ENCODE assay signal across 8 cellular contexts in genomic region chr19:34999498-35000337, GRCh38. TPM values are rescaled to one million over a fixed set of nuclear protein-coding genes. Genes with fewer than 3 reads are reported as not detected.
DNase-seq lines count a peak whose midpoint lies in the region; ATAC-seq, FAIRE-seq and TF ChIP-seq lines count a peak whose summit lies in the region.

GRAMD1A (plus strand) TSS chr19:35000323; CDS start chr19:35000479, 156 bp downstream.

- intact Hi-C loops in A673 (cut with micrococcal nuclease; ENCODE audit: unreplicated experiment) = no loop called here

- 4% methylated on average over 22 of the region's 45 CpGs; no CpG with 5 or more reads in 1 of the 2 experiments for WGBS in H1 (ENCODE audit: extremely low coverage in 1 of 2, insufficient coverage in 1 of 2, insufficient read length in 1 of 2, insufficient replicate concordance in 2 of 2, low coverage in 1 of 2, low lambda C conversion rate in 2 of 2, missing lambda C conversion rate in 1 of 2), 2 experiments
- WGBS in mesendoderm (ENCODE audit: extremely low coverage, insufficient coverage, low lambda C conversion rate) = no CpG with 5 or more reads among the region's 45 CpGs

- peak within 1 kb of the TSS; percentile 81 for H3K14ac ChIP-seq in H1 (ENCODE audit: insufficient read length)

- H3K23me2 ChIP-seq in H1 (ENCODE audit: low read depth, low read length) = peaks cover 18% of the 10 kb centered on the region

- H4K20me1 ChIP-seq in H1 (replicated peaks in 1 of 2; ENCODE audit: control insufficient read depth in 1 of 2, insufficient read depth in 2 of 2, low read length in 2 of 2) = peaks cover 20 to 28% of the 10 kb centered on the region in 2 experiments

- no peak within 1 kb of the TSS for H2BK20ac ChIP-seq in H1 (ENCODE audit: low read length)

- peaks cover 29 to 41% of the 10 kb centered on the region in 2 experiments for H3K79me2 ChIP-seq in H1 (ENCODE audit: control insufficient read depth in 1 of 2, insufficient read depth in 2 of 2, low read length in 2 of 2)
- peaks cover 39% of the 10 kb centered on the region for H3K79me2 ChIP-seq in mesendoderm (ENCODE audit: control insufficient read depth, insufficient read depth, low read length)

- H2BK15ac ChIP-seq in H1 (ENCODE audit: low read length) (peak within 1 kb of the TSS; percentile 98), mesendoderm (replicated peaks; ENCODE audit: low read depth) (no peak within 1 kb of the TSS)

- peak within 1 kb of the TSS; percentile 89 for H4K91ac ChIP-seq in H1 (replicated peaks; ENCODE audit: insufficient read length, low read length)

- H3K27ac ChIP-seq in A673 (ENCODE audit: low read depth, low read length, poor library complexity, severe bottlenecking) (peak within 1 kb of the TSS; percentile 82), H1 (ENCODE audit: low read depth, low read length) (peak within 1 kb of the TSS; percentile 95), mesendoderm (ENCODE audit: low read depth, low read length) (peak within 1 kb of the TSS; percentile 98)

- DNase-seq in A673 (ENCODE audit: low spot score) (peak; percentile 88), NCI-H82 treated with DMSO at 0.1 percent for 48 hours (lab: John Stamatoyannopoulos, UW; ENCODE audit: unreplicated experiment) (peak; percentile 83), H1 (ENCODE audit: low read depth in 1 of 2, low spot score in 2 of 2) (peak; percentile 69 to 89), mesendoderm (peak; percentile 92)
- DNase-seq in stimulated activated CD8-positive, alpha-beta memory T cell treated with anti-CD3 and anti-CD28 coated beads, Interleukin-12 subunit alpha, Interleukin-12 subunit beta, amount 100 ng/mL, for 4 hours (ENCODE audit: low read depth) = peak; percentile 61

- H2BK12ac ChIP-seq in H1 (ENCODE audit: low read depth, low read length) = peak within 1 kb of the TSS; percentile 87

- H2BK5ac ChIP-seq in H1 (ENCODE audit: low read depth, low read length) (peak within 1 kb of the TSS; percentile 89), mesendoderm (ENCODE audit: low read length) (peak within 1 kb of the TSS; percentile 84)

- H3K18ac ChIP-seq in H1 (ENCODE audit: extremely low read depth, low read length) (peak within 1 kb of the TSS; percentile 99), mesendoderm (ENCODE audit: low read length) (peak within 1 kb of the TSS; percentile 95)

- ATAC-seq in GM18867 (IDR thresholded peaks at IDR 0.05; ENCODE audit: unreplicated experiment) = peak; percentile 54
- peak; percentile 64 for ATAC-seq in HG03432 (IDR thresholded peaks at IDR 0.05; ENCODE audit: unreplicated experiment)

- H3K23ac ChIP-seq in H1 (ENCODE audit: insufficient read length) = no peak within 1 kb of the TSS
- H3K23ac ChIP-seq in mesendoderm (ENCODE audit: low read length) = peak within 1 kb of the TSS; percentile 90

- H4K5ac ChIP-seq in H1 (ENCODE audit: insufficient read length, low read depth, low read length) (peak within 1 kb of the TSS; percentile 98), mesendoderm (ENCODE audit: low read length) (no peak within 1 kb of the TSS)

- TF ChIP-seq RAD21 in H1 (IDR thresholded peaks at IDR 0.05 in 1 of 2, conservative IDR thresholded peaks at IDR 0.05 in 1 of 2; ENCODE audit: low read depth in 2 of 2, low read length in 2 of 2) = no peak

- H3K9ac ChIP-seq in H1 (replicated peaks in 1 of 4; ENCODE audit: extremely low read depth in 1 of 4, low read depth in 3 of 4, low read length in 3 of 4) (peak within 1 kb of the TSS; percentile 80 to 93 (median 88)), mesendoderm (ENCODE audit: low read length) (peak within 1 kb of the TSS; percentile 99)

- H2BK120ac ChIP-seq in H1 (replicated peaks; ENCODE audit: low read depth, low read length) (peak within 1 kb of the TSS; percentile 86), mesendoderm (ENCODE audit: low read depth, low read length) (peak within 1 kb of the TSS; percentile 56)

- H2AK5ac ChIP-seq in H1 (ENCODE audit: low read depth, low read length) (peak within 1 kb of the TSS; percentile 60; the same call in 1 of the 2 replicates), mesendoderm (ENCODE audit: low read length) (peak within 1 kb of the TSS; percentile 95)

- H3K4me2 ChIP-seq in H1 (ENCODE audit: insufficient read depth in 1 of 2, low read depth in 2 of 2, low read length in 2 of 2) (peak within 1 kb of the TSS; percentile 99), mesendoderm (ENCODE audit: low read length) (peak within 1 kb of the TSS; percentile 99)

- no peak for FAIRE-seq in H1 (lab: Jason Lieb, UNC)

- peaks cover 16% of the 10 kb centered on the region for H3K36me3 ChIP-seq in A673 (ENCODE audit: insufficient read depth, low read length, poor library complexity, severe bottlenecking)
- H3K36me3 ChIP-seq in H1 (ENCODE audit: control insufficient read depth in 2 of 4, insufficient read depth in 4 of 4, low read length in 3 of 4) = peaks cover 0 to 8% (median 3%) of the 10 kb centered on the region in 4 experiments; a peak in 3 of 8 replicates
- H3K36me3 ChIP-seq in mesendoderm (ENCODE audit: control insufficient read depth, insufficient read depth, low read length) = peaks cover 3% of the 10 kb centered on the region

- peak within 1 kb of the TSS; percentile 90 for H4K8ac ChIP-seq in H1 (ENCODE audit: extremely low read depth, insufficient read depth, low read length)
- H4K8ac ChIP-seq in mesendoderm (ENCODE audit: low read depth, low read length) = peak within 1 kb of the TSS; percentile 77

- POLR2A ChIA-PET in A673 (lab: Charles Lee; ENCODE audit: low non-redundant PET) = no interaction called here
- POLR2A ChIA-PET in activated CD8-positive, alpha-beta memory T cell treated with anti-CD3 and anti-CD28 coated beads for 36 hours (lab: Charles Lee) = interaction anchor here (0.6 to 2.6 kb wide), 5 partner anchors 9 to 615 kb away, joined by 3 to 21 read pairs (median 4); no protein-coding TSS in a partner anchor
- POLR2A ChIA-PET in H1 (lab: Charles Lee; ENCODE audit: partially characterized antibody) = interaction anchor here (0.6 to 22.5 kb wide), 17 partner anchors 9 to 820 kb away, joined by 3 to 366 read pairs (median 5); partner anchors contain the start of genes HPN, SCN1B and ZNF30

- TF ChIP-seq CTCF in A673 (conservative IDR thresholded peaks at IDR 0.05; ENCODE audit: low read depth, low read length) (no peak), H1 (IDR thresholded peaks at IDR 0.05; ENCODE audit: control extremely low read depth in 1 of 3, insufficient read depth in 1 of 3, low read depth in 1 of 3, low read length in 3 of 3) (no peak)

- TF ChIP-seq POLR2A in H1 (IDR thresholded peaks at IDR 0.05; ENCODE audit: control extremely low read depth in 1 of 2, low read depth in 2 of 2, low read length in 2 of 2) = peak; percentile 80 to 90

- no peak within 1 kb of the TSS; the same call in 1 of the 2 replicates for H2AFZ ChIP-seq in H1 (ENCODE audit: low read length)

- H3K4me1 ChIP-seq in A673 (ENCODE audit: insufficient read depth, low read length, poor library complexity, severe bottlenecking) (peaks cover 16% of the 10 kb centered on the region), H1 (replicated peaks in 1 of 4; ENCODE audit: control insufficient read depth in 3 of 4, insufficient read depth in 4 of 4, low read length in 3 of 4) (peaks cover 8 to 32% (median 20%) of the 10 kb centered on the region in 4 experiments), mesendoderm (ENCODE audit: control insufficient read depth, low read depth, low read length) (peaks cover 9% of the 10 kb centered on the region)

- H3K56ac ChIP-seq in H1 (replicated peaks; ENCODE audit: insufficient read length, low read depth, low read length) (peak within 1 kb of the TSS; percentile 94), mesendoderm (ENCODE audit: low read length) (peak within 1 kb of the TSS; percentile 98)

- H3K27me3 ChIP-seq in A673 (replicated peaks; ENCODE audit: insufficient read depth, low read depth, low read length, poor library complexity) (no peaks in the 10 kb centered on the region), H1 (replicated peaks in 1 of 4; ENCODE audit: control insufficient read depth in 3 of 4, extremely low read depth in 1 of 4, insufficient read depth in 3 of 4, low read length in 3 of 4) (no peaks in the 10 kb centered on the region), mesendoderm (ENCODE audit: insufficient read depth, low read length, poor library complexity) (no peaks in the 10 kb centered on the region)

- H3K4ac ChIP-seq in H1 (replicated peaks; ENCODE audit: insufficient read length, low read depth, low read length) (peak within 1 kb of the TSS; percentile 86), mesendoderm (ENCODE audit: low read depth, low read length) (peak within 1 kb of the TSS; percentile 98)

- TF ChIP-seq EP300 in H1 (IDR thresholded peaks at IDR 0.05; ENCODE audit: borderline replicate concordance in 1 of 2, low read depth in 2 of 2, low read length in 2 of 2) = no peak

- peak within 1 kb of the TSS; percentile 89 for H3K4me3 ChIP-seq in A673 (ENCODE audit: low read depth, low read length, poor library complexity, severe bottlenecking)
- H3K4me3 ChIP-seq in H1 (ENCODE audit: extremely low read depth in 1 of 4, insufficient read depth in 2 of 4, low read depth in 3 of 4, low read length in 4 of 4) = peak within 1 kb of the TSS; percentile 73 to 92 (median 84)
- peak within 1 kb of the TSS; percentile 96 for H3K4me3 ChIP-seq in mesendoderm (ENCODE audit: low read length)

- H3K79me1 ChIP-seq in H1 (ENCODE audit: low read depth, low read length) (peaks cover 11% of the 10 kb centered on the region), mesendoderm (ENCODE audit: low read length) (peaks cover 18% of the 10 kb centered on the region)

- CTCF ChIA-PET in A673 (lab: Charles Lee) (interaction anchor here (0.7 kb wide), 1 partner anchor 65 kb away, joined by 10 read pairs; no protein-coding TSS in a partner anchor), H1 (lab: Charles Lee; ENCODE audit: partially characterized antibody) (interaction anchor here (1.0 to 1.4 kb wide), 5 partner anchors 11 to 154 kb away, joined by 3 to 7 read pairs (median 4); no protein-coding TSS in a partner anchor)
- CTCF ChIA-PET in activated CD8-positive, alpha-beta memory T cell treated with anti-CD3 and anti-CD28 coated beads for 36 hours (lab: Charles Lee) = interaction anchor here (1.0 to 2.8 kb wide), 4 partner anchors 11 to 27 kb away, joined by 3 to 19 read pairs (median 4); no protein-coding TSS in a partner anchor

- H3K9me3 ChIP-seq in A673 (ENCODE audit: low read depth, low read length, poor library complexity, severe bottlenecking) = no peaks in the 10 kb centered on the region
- no peaks in the 10 kb centered on the region for H3K9me3 ChIP-seq in H1 (ENCODE audit: insufficient read depth in 2 of 2, low read depth in 1 of 2, low read length in 1 of 2)

- BruUV-seq in A673 (replicated peaks; lab: Mats Ljungman, UMichigan) = TSS peak; percentile 90

RNA-seq across cellular contexts. Expression of gene GRAMD1A, which starts in this region (rescaled TPM):
- total RNA-seq in A673 (2021) = 87.3 and 101 TPM in 2 replicates
- total RNA-seq in activated CD8-positive, alpha-beta memory T cell treated with anti-CD3 and anti-CD28 coated beads for 36 hours = 100 to 1,000 TPM; 183 to 188 TPM
- 152 and 154 TPM in 2 replicates for total RNA-seq in H1 (2021; fragmentation: NEBNext Ultra II Directional; extraction: Animal tissue kit (Norgen Biotek cat#: 25700))
- polyA plus RNA-seq in H1 (2011; rRNA removed) = 113 and 176 TPM in 2 replicates
- 103 TPM for polyA plus RNA-seq in H1 (2011; cell fraction: cytosol; rRNA removed)
- 333 TPM for polyA plus RNA-seq in H1 (2011; cell fraction: nucleus; rRNA removed)
- polyA plus RNA-seq in H1 (2012, experiment 1 of 2) = 101 to 139 TPM (median 129 TPM) in 4 replicates
- polyA plus RNA-seq in H1 (2012, experiment 2 of 2) = 109 TPM
- polyA plus RNA-seq in H1 (2013, experiment 1 of 2) = 139 TPM
- polyA plus RNA-seq in H1 (2013, experiment 2 of 2) = 137 TPM
- polyA minus RNA-seq in H1 (2011; rRNA and poly(A)+ RNA removed) = 113 and 127 TPM in 2 replicates
- polyA minus RNA-seq in H1 (2011; cell fraction: cytosol; rRNA and poly(A)+ RNA removed) = 87.8 TPM
- polyA minus RNA-seq in H1 (2011; cell fraction: nucleus; rRNA and poly(A)+ RNA removed) = 91.4 TPM
- 97.4 TPM for polyA plus RNA-seq in mesendoderm (2013, experiment 1 of 2)
- 98.6 TPM for polyA plus RNA-seq in mesendoderm (2013, experiment 2 of 2)

Comparison
In these comparisons a context has a peak if more than half of its experiments do, and no peak if none do; other contexts are left out.
1. Peak in every context shown above with its lines: DNase-seq, ATAC-seq, H3K4me3 ChIP-seq and H3K27ac ChIP-seq.